ENCODE assay signal across 15 cellular contexts in genomic region chr13:79226938-79227337, GRCh38.
DNase-seq lines count a peak whose midpoint lies in the region; ATAC-seq and TF ChIP-seq lines count a peak whose summit lies in the region.
"Had no signal": no experiment of that assay in that cellular context is flagged by ENCODE, and none has a peak within 500 bp of the region (broad histone marks: within the 10 kb centered on the region; RNA-seq: fewer than 3 reads in every experiment).

No MANE protein-coding gene starts in this region.

- peak; percentile 18 for ATAC-seq in HG02642 (IDR thresholded peaks at IDR 0.05; ENCODE audit: poor library complexity, unreplicated experiment)
- peak; percentile 10 for ATAC-seq in HG03565 (IDR thresholded peaks at IDR 0.05; ENCODE audit: unreplicated experiment)
- ATAC-seq: A549, PC-3 had no signal

- H3K9me3 Mint-ChIP-seq in neural progenitor cell, result no peaks in the 10 kb centered on the region
- H3K9me3 Mint-ChIP-seq: activated B cell treated with CpG ODN at 0.5 μM for 24 hours; central memory CD8-positive, alpha-beta T cell had no signal

- no peak overlapping the region for H3K27ac Mint-ChIP-seq in neural progenitor cell
- H3K27ac Mint-ChIP-seq: activated B cell treated with CpG ODN at 0.5 μM for 24 hours had no signal

- no peak overlapping the region for H3K4me2 ChIP-seq in neural progenitor cell
- H3K4me2 ChIP-seq: A549 had no signal

- peak overlapping the region; percentile 83 for H2AFZ ChIP-seq in neural progenitor cell (replicated peaks)

- H3K27me3 ChIP-seq in neural progenitor cell, result no peaks in the 10 kb centered on the region
- H3K27me3 ChIP-seq: thyroid gland had no signal

- no peaks in the 10 kb centered on the region for H3K36me3 ChIP-seq in neural progenitor cell
- H3K36me3 ChIP-seq: thyroid gland had no signal

- no peaks in the 10 kb centered on the region for H3K36me3 Mint-ChIP-seq in neural progenitor cell

- no peaks in the 10 kb centered on the region for H4K20me1 ChIP-seq in neural progenitor cell (ENCODE audit: low read depth)

- no peak overlapping the region for H3K4me3 Mint-ChIP-seq in neural progenitor cell
- H3K4me3 Mint-ChIP-seq: activated B cell treated with CpG ODN at 0.5 μM for 24 hours; central memory CD8-positive, alpha-beta T cell had no signal

- no peaks in the 10 kb centered on the region for H3F3A ChIP-seq in neural progenitor cell (ENCODE audit: low read depth)

- TF ChIP-seq CTCF in neural progenitor cell (IDR thresholded peaks at IDR 0.05), result peak; percentile 23

- H3K4me3 ChIP-seq in neural progenitor cell, result no peak overlapping the region
- H3K4me3 ChIP-seq: A549, thyroid gland had no signal

- no peak overlapping the region for H3K27ac ChIP-seq in neural progenitor cell
- H3K27ac ChIP-seq: A549, thyroid gland had no signal

- H3K79me2 ChIP-seq in neural progenitor cell (ENCODE audit: low read depth), result no peaks in the 10 kb centered on the region

- H3K4me1 ChIP-seq in neural progenitor cell, result peaks cover 14% of the 10 kb centered on the region
- H3K4me1 ChIP-seq: A549, thyroid gland had no signal

- peaks cover 14% of the 10 kb centered on the region for H3K4me1 Mint-ChIP-seq in neural progenitor cell
- H3K4me1 Mint-ChIP-seq: central memory CD8-positive, alpha-beta T cell had no signal

- H3K27me3 Mint-ChIP-seq in neural progenitor cell (ENCODE audit: insufficient read depth, low read depth), result peaks cover 5% of the 10 kb centered on the region
- H3K27me3 Mint-ChIP-seq: activated B cell treated with CpG ODN at 0.5 μM for 24 hours had no signal

- no peaks in the 10 kb centered on the region for H3K9me3 ChIP-seq in neural progenitor cell (ENCODE audit: low read depth)
- H3K9me3 ChIP-seq: A549, thyroid gland had no signal

- no peak overlapping the region for H3K9ac ChIP-seq in neural progenitor cell

- peak; percentile 40 for DNase-seq in NCI-H2107 treated with DMSO at 0.1 percent for 48 hours (lab: John Stamatoyannopoulos, UW; ENCODE audit: unreplicated experiment)
- DNase-seq in NCI-H2107 (lab: John Stamatoyannopoulos, UW), result no peak
- no peak for DNase-seq in neural progenitor cell (ENCODE audit: low spot score)
- no peak for DNase-seq in COR-L47 (lab: John Stamatoyannopoulos, UW)
- DNase-seq in amygdala (lab: John Stamatoyannopoulos, UW), result no peak
- no peak for DNase-seq in midbrain (lab: John Stamatoyannopoulos, UW)
- DNase-seq: activated B cell treated with CpG ODN at 0.5 μM for 24 hours, GDM1, Kasumi-1, PC-3, thyroid gland had no signal
